In the genomic region with DNA sequence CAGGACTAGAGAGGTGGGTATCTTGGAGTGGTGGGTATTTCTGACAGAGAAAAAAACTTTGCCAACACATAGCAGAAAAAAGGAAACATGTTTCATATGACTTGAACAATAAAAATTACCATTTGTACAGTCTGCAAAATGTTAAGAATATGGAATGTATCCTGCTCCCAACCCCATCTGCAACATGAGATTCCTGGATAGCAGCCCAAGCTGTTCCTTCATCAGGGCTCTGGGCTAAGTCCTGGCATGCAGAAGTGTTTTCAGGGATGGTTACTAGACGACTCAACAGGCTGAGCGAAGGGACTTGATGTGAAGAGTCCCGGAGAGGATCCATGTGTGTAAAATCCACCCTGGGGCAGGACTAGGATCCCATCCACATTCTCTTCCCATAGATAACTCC, we compare ENCODE assay signal across 1 cellular context.
TF ChIP-seq lines count a peak whose summit lies in the region.

No MANE protein-coding gene starts in this region.

TF ChIP-seq in IMR-90, 13 proteins besides CTCF, POLR2A, EP300 and RAD21:
- TF ChIP-seq FOS (IDR thresholded peaks at IDR 0.05; ENCODE audit: low read depth, low read length) = no peak
- TF ChIP-seq MAZ (IDR thresholded peaks at IDR 0.05; ENCODE audit: borderline replicate concordance, low read depth, low read length) = no peak
